1 cellular context compared by ENCODE assay signal in genomic region chr21:44927259-44927586, GRCh38.
TF ChIP-seq lines count a peak whose summit lies in the region.

No MANE protein-coding gene starts in this region.

TF ChIP-seq in HEK293, 187 proteins besides CTCF, POLR2A, EP300 and RAD21 (continued from another document):
- TF ChIP-seq BCL6B (tag by site-specific recombination; IDR thresholded peaks at IDR 0.05) (no peak), ZXDB (tag by site-specific recombination; IDR thresholded peaks at IDR 0.05) (no peak), ZNF660 (tag by site-specific recombination; IDR thresholded peaks at IDR 0.05) (no peak), GLIS1 (tag by site-specific recombination; IDR thresholded peaks at IDR 0.05) (peak; percentile 93; the same call in 1 of the 2 replicates), ZSCAN16 (tag by site-specific recombination; IDR thresholded peaks at IDR 0.05) (no peak), ZBTB26 (tag by site-specific recombination; optimal IDR thresholded peaks at IDR 0.05) (no peak), PATZ1 (tag by site-specific recombination; IDR thresholded peaks at IDR 0.05) (no peak), SP7 (tag by site-specific recombination; IDR thresholded peaks at IDR 0.05) (no peak), ZNF202 (tag by site-specific recombination; IDR thresholded peaks at IDR 0.05; ENCODE audit: borderline replicate concordance) (no peak), SALL2 (tag by site-specific recombination; IDR thresholded peaks at IDR 0.05; ENCODE audit: borderline replicate concordance) (no peak), ZSCAN4 (tag by site-specific recombination; IDR thresholded peaks at IDR 0.05) (no peak), PRDM6 (tag by site-specific recombination; IDR thresholded peaks at IDR 0.05) (no peak), ZBTB20 (tag by site-specific recombination; IDR thresholded peaks at IDR 0.05) (0 out of 2 replicates have a peak, but pooled peaks have one; percentile 32), ZNF561 (tag by site-specific recombination; IDR thresholded peaks at IDR 0.05; ENCODE audit: borderline replicate concordance) (no peak), IKZF3 (tag by site-specific recombination; IDR thresholded peaks at IDR 0.05) (no peak), ZNF548 (tag by site-specific recombination; IDR thresholded peaks at IDR 0.05) (no peak), ZNF623 (tag by site-specific recombination; IDR thresholded peaks at IDR 0.05) (no peak)
